ENCODE assay signal across 16 cellular contexts in the genomic region with DNA sequence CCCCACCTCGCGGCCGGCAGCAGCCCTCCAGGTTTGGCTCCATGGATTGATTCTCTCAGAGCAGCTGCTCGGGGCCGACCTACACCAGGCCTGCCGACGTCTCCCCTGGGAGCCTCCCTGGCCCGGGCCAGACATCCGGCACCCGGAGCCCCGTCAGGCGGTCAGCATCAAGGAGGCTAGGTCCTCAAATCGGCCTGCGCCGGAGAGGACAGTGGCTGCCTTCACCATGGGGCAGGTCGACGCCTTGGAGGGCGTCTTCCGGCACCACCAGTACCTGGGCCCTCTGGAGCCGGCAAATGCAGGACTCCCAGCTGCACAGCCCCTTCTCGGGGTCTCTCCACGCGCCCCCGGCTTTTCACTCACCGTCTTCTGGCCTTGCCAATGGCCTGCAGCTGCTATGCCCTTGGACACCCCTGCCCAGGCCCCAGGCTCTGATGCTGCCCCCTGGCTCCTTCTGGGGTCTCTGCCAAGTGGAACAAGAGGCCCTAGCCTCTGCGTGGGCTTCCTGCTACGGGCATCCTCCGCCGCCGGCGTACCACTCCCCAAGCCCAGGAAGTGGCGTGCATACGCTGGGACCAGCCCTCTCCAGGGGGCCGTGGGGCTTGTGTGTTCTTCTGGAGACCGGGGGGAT.
DNase-seq lines count a peak whose midpoint lies in the region; ATAC-seq and TF ChIP-seq lines count a peak whose summit lies in the region.
"Had no signal": no experiment of that assay in that cellular context is flagged by ENCODE, and none has a peak within 500 bp of the region (broad histone marks: within the 10 kb centered on the region; RNA-seq: fewer than 3 reads in every experiment).

No MANE protein-coding gene starts in this region.

- H3K27ac Mint-ChIP-seq in chondrocyte (ENCODE audit: unreplicated experiment), result no peak overlapping the region
- H3K27ac Mint-ChIP-seq: IgD-negative memory B cell had no signal

- no peak overlapping the region for H3K4me3 Mint-ChIP-seq in chondrocyte (ENCODE audit: unreplicated experiment)
- H3K4me3 Mint-ChIP-seq: IgD-negative memory B cell had no signal

- no peak overlapping the region for H3K27ac ChIP-seq in spleen
- H3K27ac ChIP-seq: HL-60 had no signal

- H3K27me3 Mint-ChIP-seq in chondrocyte (ENCODE audit: low read depth), result no peaks in the 10 kb centered on the region
- H3K27me3 Mint-ChIP-seq: IgD-negative memory B cell had no signal

- no peaks in the 10 kb centered on the region for H3K36me3 Mint-ChIP-seq in chondrocyte (ENCODE audit: low read depth)
- H3K36me3 Mint-ChIP-seq: IgD-negative memory B cell had no signal

- no peaks in the 10 kb centered on the region for H3K4me1 Mint-ChIP-seq in chondrocyte (ENCODE audit: low read depth)
- H3K4me1 Mint-ChIP-seq: IgD-negative memory B cell had no signal

- ATAC-seq in HG02642 (IDR thresholded peaks at IDR 0.05; ENCODE audit: poor library complexity, unreplicated experiment), result no peak

- intact Hi-C loops in spleen (cut with DNase I; ENCODE audit: low total_unique reads), result no loop called here

- H3K4me1 ChIP-seq in spleen, result no peaks in the 10 kb centered on the region
- H3K4me1 ChIP-seq: BE2C had no signal

- no peak overlapping the region for H3K4me3 ChIP-seq in spleen

- H3K27me3 ChIP-seq in spleen (replicated peaks in 1 of 7), result no peaks in the 10 kb centered on the region
- H3K27me3 ChIP-seq: BE2C had no signal

- WGBS in spleen, 5 donors, result 89 to 94% (median 90%) methylated on average over 22 to 35 of the region's 35 CpGs

- H3K9me3 ChIP-seq in spleen, result peaks cover 0 to 22% (median 1%) of the 10 kb centered on the region in 8 donors
- H3K9me3 ChIP-seq: BE2C had no signal

- peaks cover 14% of the 10 kb centered on the region for H3K9me3 Mint-ChIP-seq in chondrocyte (ENCODE audit: low read depth)

- no peaks in the 10 kb centered on the region for H3K36me3 ChIP-seq in spleen
- H3K36me3 ChIP-seq: BE2C had no signal

- TF ChIP-seq CTCF in chondrocyte (IDR thresholded peaks at IDR 0.05) (no peak), spleen (IDR thresholded peaks at IDR 0.05 in 8 of 11, conservative IDR thresholded peaks at IDR 0.05 in 3 of 11) (no peak)

- no peak for TF ChIP-seq POLR2A in spleen (IDR thresholded peaks at IDR 0.05)

- peak; percentile 31 for DNase-seq in DMS53 treated with DMSO at 0.1 percent for 48 hours (lab: John Stamatoyannopoulos, UW; ENCODE audit: unreplicated experiment)
- peak; percentile 5 to 39 for DNase-seq in NCI-H1930 (lab: John Stamatoyannopoulos, UW)
- DNase-seq in chondrocyte (ENCODE audit: low spot score), result peak; percentile 88
- peak; percentile 72 for DNase-seq in spleen
- no peak for DNase-seq in SKM-1 (lab: John Stamatoyannopoulos, UW; ENCODE audit: unreplicated experiment)
- no peak for DNase-seq in NCI-H128 (lab: John Stamatoyannopoulos, UW; ENCODE audit: unreplicated experiment)
- DNase-seq: BE2C, DMS79, NCI-H1105, NCI-H1694, NCI-H2081 treated with DMSO at 0.1 percent for 48 hours, NCI-H446 treated with DMSO at 0.1 percent for 48 hours, Right ventricle myocardium superior had no signal

Comparison
In these comparisons a context has a peak if more than half of its experiments do, and no peak if none do; other contexts are left out.
1. DNase-seq: peak in DMS53 treated with DMSO at 0.1 percent for 48 hours (single experiment), NCI-H1930 (2 of 2), chondrocyte (single experiment) and spleen (single experiment); none in SKM-1 (single experiment) and NCI-H128 (single experiment).